15 cellular contexts compared by ENCODE assay signal in genomic region chr6:19731286-19731685, GRCh38.
DNase-seq lines count a peak whose midpoint lies in the region; ATAC-seq and TF ChIP-seq lines count a peak whose summit lies in the region.
"Had no signal": no experiment of that assay in that cellular context is flagged by ENCODE, and none has a peak within 500 bp of the region (broad histone marks: within the 10 kb centered on the region; RNA-seq: fewer than 3 reads in every experiment).

No MANE protein-coding gene starts in this region.

- intact Hi-C loops in testis (cut with DNase I; ENCODE audit: low total_unique reads): no loop called here

- H3K4me3 ChIP-seq in HFF-Myc (replicated peaks; ENCODE audit: low read depth, low read length) (no peak overlapping the region), testis (no peak overlapping the region)
- H3K4me3 ChIP-seq: colonic mucosa, upper lobe of right lung had no signal

- H3K9me3 ChIP-seq in testis: no peaks in the 10 kb centered on the region
- H3K9me3 ChIP-seq: colonic mucosa, upper lobe of right lung had no signal

- no peak for TF ChIP-seq CTCF in HFF-Myc (IDR thresholded peaks at IDR 0.05; ENCODE audit: low read depth, low read length, missing control alignments)
- no peak for TF ChIP-seq CTCF in testis (IDR thresholded peaks at IDR 0.05)

- no peaks in the 10 kb centered on the region for H3K4me1 ChIP-seq in testis
- H3K4me1 ChIP-seq: colonic mucosa, upper lobe of right lung had no signal

- H3K36me3 ChIP-seq in testis (ENCODE audit: low read depth, missing control alignments): no peaks in the 10 kb centered on the region
- H3K36me3 ChIP-seq: colonic mucosa, upper lobe of right lung had no signal

- 87 to 91% methylated on average over 5 of the region's 5 CpGs for WGBS in testis, 2 donors

- no peak for ATAC-seq in HG03442 (IDR thresholded peaks at IDR 0.05; ENCODE audit: unreplicated experiment)
- ATAC-seq: left ventricle myocardium superior, upper lobe of right lung had no signal

- DNase-seq in A172 (ENCODE audit: low spot score): peak; percentile 86
- peak; percentile 37 for DNase-seq in HFF-Myc (ENCODE audit: extremely low read depth, low read depth)
- peak; percentile 39 for DNase-seq in T1000 (lab: John Stamatoyannopoulos, UW)
- DNase-seq in fibroblast of peridontal ligament (ENCODE audit: extremely low read depth): peak; percentile 89
- no peak for DNase-seq in NCI-H2081 treated with DMSO at 0.1 percent for 48 hours (lab: John Stamatoyannopoulos, UW)
- DNase-seq in testis: no peak
- DNase-seq in NCI-H82 (lab: John Stamatoyannopoulos, UW): no peak
- DNase-seq: activated naive CD4-positive, alpha-beta T cell treated with anti-CD3 and anti-CD28 coated beads, Interleukin-2, amount 50 U/mL, for 16 hours; colonic mucosa; head of caudate nucleus; Kasumi-1; left ventricle myocardium superior; stimulated activated CD8-positive, alpha-beta memory T cell treated with anti-CD3 and anti-CD28 coated beads, Interleukin-4, amount 100 ng/mL, for 48 hours; upper lobe of right lung had no signal

- TF ChIP-seq POLR2A in testis (IDR thresholded peaks at IDR 0.05): no peak

- no peak overlapping the region for H3K27ac ChIP-seq in testis
- H3K27ac ChIP-seq: colonic mucosa, upper lobe of right lung had no signal

- H3K27me3 ChIP-seq in testis: no peaks in the 10 kb centered on the region
- H3K27me3 ChIP-seq: colonic mucosa, upper lobe of right lung had no signal

Comparison
In these comparisons a context has a peak if more than half of its experiments do, and no peak if none do; other contexts are left out.
1. DNase-seq: peak in A172 (single experiment), HFF-Myc (single experiment), T1000 (single experiment) and fibroblast of peridontal ligament (single experiment); none in NCI-H2081 treated with DMSO at 0.1 percent for 48 hours (single experiment), testis (single experiment) and NCI-H82 (single experiment).